In the genomic region with DNA sequence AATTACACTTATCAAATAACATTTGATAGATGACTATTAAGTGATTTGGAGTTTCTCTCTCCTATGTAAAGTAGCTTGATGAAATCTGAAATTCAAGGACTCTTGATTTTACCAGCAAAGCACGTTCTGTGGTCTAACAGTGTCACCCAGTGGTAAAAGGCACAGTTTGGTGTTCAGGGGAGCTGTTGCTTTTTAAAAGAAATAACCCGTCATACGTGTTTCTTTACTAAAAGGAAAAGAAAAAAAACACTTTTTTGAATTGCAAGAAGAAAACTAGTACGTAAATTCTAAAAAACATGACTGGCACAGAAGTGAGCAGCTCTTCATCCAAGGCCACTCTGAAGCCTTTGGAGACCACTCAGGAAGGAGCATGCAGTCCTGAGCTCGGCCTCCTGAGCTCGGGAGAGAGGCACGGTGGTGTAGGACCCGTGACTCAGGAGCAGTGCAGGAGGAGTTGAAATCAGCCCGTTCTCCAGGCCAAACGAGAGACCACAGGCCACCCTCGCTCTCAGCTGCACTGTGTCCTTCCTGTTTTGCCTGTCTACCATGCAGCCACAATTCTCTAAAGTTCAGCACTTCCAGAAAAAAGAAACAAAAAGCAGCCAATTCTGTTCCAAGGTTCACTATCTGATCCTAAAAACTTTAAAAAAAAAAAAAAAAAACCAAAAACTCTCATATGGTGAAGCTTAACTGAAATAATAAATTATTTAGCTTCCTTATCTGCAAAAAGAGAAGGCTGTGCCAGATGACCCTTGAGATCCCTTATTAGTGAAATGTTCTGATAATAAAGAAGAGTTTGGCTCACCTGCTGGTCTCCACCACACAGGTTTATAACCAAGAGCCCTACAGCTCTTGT, we compare ENCODE assay signal across 2 cellular contexts.
TF ChIP-seq lines count a peak whose summit lies in the region.

No MANE protein-coding gene starts in this region.

TF ChIP-seq in SK-N-SH, 30 proteins besides CTCF, POLR2A, EP300 and RAD21 (continued from another document):
- TF ChIP-seq NFIC (IDR thresholded peaks at IDR 0.05; ENCODE audit: borderline replicate concordance) = no peak
- TF ChIP-seq IRF3 (IDR thresholded peaks at IDR 0.05; ENCODE audit: low read depth, low read length) = no peak
- no peak for TF ChIP-seq PBX3 (IDR thresholded peaks at IDR 0.05)
- TF ChIP-seq, protein P1, sequence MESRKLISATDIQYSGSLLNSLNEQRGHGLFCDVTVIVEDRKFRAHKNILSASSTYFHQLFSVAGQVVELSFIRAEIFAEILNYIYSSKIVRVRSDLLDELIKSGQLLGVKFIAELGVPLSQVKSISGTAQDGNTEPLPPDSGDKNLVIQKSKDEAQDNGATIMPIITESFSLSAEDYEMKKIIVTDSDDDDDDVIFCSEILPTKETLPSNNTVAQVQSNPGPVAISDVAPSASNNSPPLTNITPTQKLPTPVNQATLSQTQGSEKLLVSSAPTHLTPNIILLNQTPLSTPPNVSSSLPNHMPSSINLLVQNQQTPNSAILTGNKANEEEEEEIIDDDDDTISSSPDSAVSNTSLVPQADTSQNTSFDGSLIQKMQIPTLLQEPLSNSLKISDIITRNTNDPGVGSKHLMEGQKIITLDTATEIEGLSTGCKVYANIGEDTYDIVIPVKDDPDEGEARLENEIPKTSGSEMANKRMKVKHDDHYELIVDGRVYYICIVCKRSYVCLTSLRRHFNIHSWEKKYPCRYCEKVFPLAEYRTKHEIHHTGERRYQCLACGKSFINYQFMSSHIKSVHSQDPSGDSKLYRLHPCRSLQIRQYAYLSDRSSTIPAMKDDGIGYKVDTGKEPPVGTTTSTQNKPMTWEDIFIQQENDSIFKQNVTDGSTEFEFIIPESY (IDR thresholded peaks at IDR 0.05; ENCODE audit: borderline replicate concordance, low read depth) = no peak
- no peak for TF ChIP-seq USF1 (IDR thresholded peaks at IDR 0.05; ENCODE audit: borderline replicate concordance, low read depth)
TF ChIP-seq in SK-N-SH: peak in this region for 0.

TF ChIP-seq in SK-N-SH treated with all-trans-retinoic acid at 6 μM for 48 hours, 23 proteins besides CTCF, POLR2A, EP300 and RAD21 (continued from another document):
- no peak for TF ChIP-seq CSRNP3 (CRISPR knock-in tag; IDR thresholded peaks at IDR 0.05)
- TF ChIP-seq ZNF565 (CRISPR knock-in tag; conservative IDR thresholded peaks at IDR 0.05; ENCODE audit: low read depth) = no peak
- no peak for TF ChIP-seq SNAI2 (CRISPR knock-in tag; IDR thresholded peaks at IDR 0.05)
- no peak for TF ChIP-seq ZFP3 (CRISPR knock-in tag; IDR thresholded peaks at IDR 0.05)
- TF ChIP-seq ZFP30 (CRISPR knock-in tag; IDR thresholded peaks at IDR 0.05) = no peak
- no peak for TF ChIP-seq CREB5 (CRISPR knock-in tag; IDR thresholded peaks at IDR 0.05; ENCODE audit: low read depth)
- TF ChIP-seq PPARA (CRISPR knock-in tag; IDR thresholded peaks at IDR 0.05; ENCODE audit: borderline replicate concordance) = no peak
TF ChIP-seq in SK-N-SH treated with all-trans-retinoic acid at 6 μM for 48 hours: peak in this region for 0.
